Comparison of ENCODE assay signal across 26 cellular contexts in genomic region chr7:73446716-73447115, GRCh38. TPM values are rescaled to one million over a fixed set of nuclear protein-coding genes. Genes with fewer than 3 reads are reported as not detected.
A peak's percentile ranks its signal among the peaks of the same experiment; 100 is the strongest.
DNase-seq lines count a peak whose midpoint lies in the region; ATAC-seq lines count a peak whose summit lies in the region.
"Had no signal": no experiment of that assay in that cellular context is flagged by ENCODE, and none has a peak within 500 bp of the region (broad histone marks: within the 10 kb centered on the region; RNA-seq: fewer than 3 reads in every experiment).

No MANE protein-coding gene starts in this region.

- peak overlapping the region; percentile 14 for H3K27ac Mint-ChIP-seq in T-helper 17 cell
- no peak overlapping the region for H3K27ac Mint-ChIP-seq in activated T-helper 1 cell treated with anti-CD3 and anti-CD28 coated beads, Interleukin-12 subunit alpha, Interleukin-12 subunit beta, Interleukin-2, Interleukin-4 antibody, amounts not matched to agents 30 ng/mL and 10 ng/mL and 1 ng/mL, durations not matched to agents 14 hours and 24 hours and 36 hours
- H3K27ac Mint-ChIP-seq: activated CD4-positive, alpha-beta memory T cell treated with anti-CD3 and anti-CD28 coated beads, Interleukin-2, amount 10 ng/mL, durations not matched to agents 7 days and 5 days; neural progenitor cell; type B pancreatic cell; WTC11 had no signal

- peaks cover 2% of the 10 kb centered on the region for H3K4me1 Mint-ChIP-seq in T-helper 17 cell
- peaks cover 6% of the 10 kb centered on the region for H3K4me1 Mint-ChIP-seq in activated T-helper 1 cell treated with anti-CD3 and anti-CD28 coated beads, Interleukin-12 subunit alpha, Interleukin-12 subunit beta, Interleukin-2, Interleukin-4 antibody, amounts not matched to agents 30 ng/mL and 10 ng/mL and 1 ng/mL, durations not matched to agents 14 hours and 24 hours and 36 hours (ENCODE audit: low read depth)
- H3K4me1 Mint-ChIP-seq: neural progenitor cell had no signal

- DNase-seq in NCI-H1417 (lab: John Stamatoyannopoulos, UW) (peak in 2 of 3 experiments; percentile 14 to 23), NCI-H1417 treated with DMSO at 0.1 percent for 48 hours (lab: John Stamatoyannopoulos, UW) (no peak), Ammon's horn (ENCODE audit: low spot score) (peak; percentile 58), T-helper 17 cell (no peak), inferior parietal cortex (ENCODE audit: extremely low spot score) (peak; percentile 49), LoVo (ENCODE audit: low spot score) (no peak), DMS79 treated with DMSO at 0.1 percent for 48 hours (lab: John Stamatoyannopoulos, UW) (no peak)
- no peak for DNase-seq in activated T-helper 1 cell treated with anti-CD3 and anti-CD28 coated beads, Interleukin-12 subunit alpha, Interleukin-12 subunit beta, Interleukin-2, Interleukin-4 antibody, amounts not matched to agents 30 ng/mL and 10 ng/mL and 1 ng/mL, durations not matched to agents 14 hours and 24 hours and 36 hours (ENCODE audit: low spot score)
- DNase-seq: activated CD4-positive, alpha-beta memory T cell treated with anti-CD3 and anti-CD28 coated beads, Interleukin-2, amount 10 ng/mL, durations not matched to agents 7 days and 5 days; body of pancreas; Calu3; cortex of kidney; immature natural killer cell; Karpas-422; left ventricle myocardium inferior; mucosa of descending colon; NCI-H1048; Peyer's patch; stimulated activated CD4-positive, alpha-beta T cell treated with anti-CD3 and anti-CD28 coated beads, Interleukin-2, amount 100 ng/mL, for 48 hours; stimulated activated naive CD8-positive, alpha-beta T cell treated with anti-CD3 and anti-CD28 coated beads, Interleukin-15, amount 100 ng/mL, for 72 hours; T-helper 2 cell had no signal

- intact Hi-C loops in activated T-helper 1 cell treated with anti-CD3 and anti-CD28 coated beads, Interleukin-12 subunit alpha, Interleukin-12 subunit beta, Interleukin-2, Interleukin-4 antibody, amounts not matched to agents 30 ng/mL and 10 ng/mL and 1 ng/mL, durations not matched to agents 14 hours and 24 hours and 36 hours (cut with micrococcal nuclease): no loop called here

- no peaks in the 10 kb centered on the region for H3K27me3 Mint-ChIP-seq in T-helper 17 cell
- no peaks in the 10 kb centered on the region for H3K27me3 Mint-ChIP-seq in activated T-helper 1 cell treated with anti-CD3 and anti-CD28 coated beads, Interleukin-12 subunit alpha, Interleukin-12 subunit beta, Interleukin-2, Interleukin-4 antibody, amounts not matched to agents 30 ng/mL and 10 ng/mL and 1 ng/mL, durations not matched to agents 14 hours and 24 hours and 36 hours (ENCODE audit: insufficient read depth)
- H3K27me3 Mint-ChIP-seq: activated CD4-positive, alpha-beta memory T cell treated with anti-CD3 and anti-CD28 coated beads, Interleukin-2, amount 10 ng/mL, durations not matched to agents 7 days and 5 days; stimulated activated naive CD8-positive, alpha-beta T cell treated with anti-CD3 and anti-CD28 coated beads, Interleukin-15, amount 100 ng/mL, for 72 hours; type B pancreatic cell had no signal

- H3K9me3 ChIP-seq in T-helper 17 cell (ENCODE audit: control insufficient read depth, low read length, poor library complexity, severe bottlenecking): no peaks in the 10 kb centered on the region
- H3K9me3 ChIP-seq: body of pancreas, left ventricle myocardium inferior, mucosa of descending colon, Peyer's patch, SJSA1 had no signal

- ATAC-seq in T-helper 17 cell: no peak
- ATAC-seq: body of pancreas; HCT116; mucosa of descending colon; stimulated activated naive CD8-positive, alpha-beta T cell treated with anti-CD3 and anti-CD28 coated beads, Interleukin-15, amount 100 ng/mL, for 72 hours; WTC11 had no signal

- no peak overlapping the region for H3K4me3 Mint-ChIP-seq in T-helper 17 cell
- H3K4me3 Mint-ChIP-seq in activated T-helper 1 cell treated with anti-CD3 and anti-CD28 coated beads, Interleukin-12 subunit alpha, Interleukin-12 subunit beta, Interleukin-2, Interleukin-4 antibody, amounts not matched to agents 30 ng/mL and 10 ng/mL and 1 ng/mL, durations not matched to agents 14 hours and 24 hours and 36 hours: no peak overlapping the region
- H3K4me3 Mint-ChIP-seq: activated CD4-positive, alpha-beta memory T cell treated with anti-CD3 and anti-CD28 coated beads, Interleukin-2, amount 10 ng/mL, durations not matched to agents 7 days and 5 days; immature natural killer cell; neural progenitor cell; stimulated activated naive CD8-positive, alpha-beta T cell treated with anti-CD3 and anti-CD28 coated beads, Interleukin-15, amount 100 ng/mL, for 72 hours; type B pancreatic cell; WTC11 had no signal

- peaks cover 14% of the 10 kb centered on the region for H3K36me3 Mint-ChIP-seq in T-helper 17 cell (ENCODE audit: low read depth)
- H3K36me3 Mint-ChIP-seq in activated T-helper 1 cell treated with anti-CD3 and anti-CD28 coated beads, Interleukin-12 subunit alpha, Interleukin-12 subunit beta, Interleukin-2, Interleukin-4 antibody, amounts not matched to agents 30 ng/mL and 10 ng/mL and 1 ng/mL, durations not matched to agents 14 hours and 24 hours and 36 hours (ENCODE audit: low read depth): peaks cover 66% of the 10 kb centered on the region

- H3K9me3 Mint-ChIP-seq in activated T-helper 1 cell treated with anti-CD3 and anti-CD28 coated beads, Interleukin-12 subunit alpha, Interleukin-12 subunit beta, Interleukin-2, Interleukin-4 antibody, amounts not matched to agents 30 ng/mL and 10 ng/mL and 1 ng/mL, durations not matched to agents 14 hours and 24 hours and 36 hours: no peaks in the 10 kb centered on the region
- H3K9me3 Mint-ChIP-seq: activated CD4-positive, alpha-beta memory T cell treated with anti-CD3 and anti-CD28 coated beads, Interleukin-2, amount 10 ng/mL, durations not matched to agents 7 days and 5 days; immature natural killer cell; neural progenitor cell; stimulated activated naive CD8-positive, alpha-beta T cell treated with anti-CD3 and anti-CD28 coated beads, Interleukin-15, amount 100 ng/mL, for 72 hours; type B pancreatic cell; WTC11 had no signal

RNA-seq across cellular contexts. Expression of gene FZD9, which starts 13.1 kb away (rescaled TPM):
- total RNA-seq in T-helper 17 cell: not detected
- 0.54 and 0.67 TPM in 2 replicates for total RNA-seq in activated T-helper 1 cell treated with anti-CD3 and anti-CD28 coated beads, Interleukin-12 subunit alpha, Interleukin-12 subunit beta, Interleukin-2, Interleukin-4 antibody, amounts not matched to agents 30 ng/mL and 10 ng/mL and 1 ng/mL, durations not matched to agents 14 hours and 24 hours and 36 hours
- total RNA-seq: activated CD4-positive, alpha-beta memory T cell treated with anti-CD3 and anti-CD28 coated beads, Interleukin-2, amount 10 ng/mL, durations not matched to agents 7 days and 5 days had no signal

Comparison
In these comparisons a context has a peak if more than half of its experiments do, and no peak if none do; other contexts are left out.
1. DNase-seq: peak in NCI-H1417 (2 of 3), Ammon's horn (single experiment) and inferior parietal cortex (single experiment); none in NCI-H1417 treated with DMSO at 0.1 percent for 48 hours (single experiment), T-helper 17 cell (0 of 3), LoVo (single experiment), activated T-helper 1 cell treated with anti-CD3 and anti-CD28 coated beads, Interleukin-12 subunit alpha, Interleukin-12 subunit beta, Interleukin-2, Interleukin-4 antibody, amounts not matched to agents 30 ng/mL and 10 ng/mL and 1 ng/mL, durations not matched to agents 14 hours and 24 hours and 36 hours (single experiment) and DMS79 treated with DMSO at 0.1 percent for 48 hours (single experiment).